ENCODE assay signal across 8 cellular contexts in the genomic region with DNA sequence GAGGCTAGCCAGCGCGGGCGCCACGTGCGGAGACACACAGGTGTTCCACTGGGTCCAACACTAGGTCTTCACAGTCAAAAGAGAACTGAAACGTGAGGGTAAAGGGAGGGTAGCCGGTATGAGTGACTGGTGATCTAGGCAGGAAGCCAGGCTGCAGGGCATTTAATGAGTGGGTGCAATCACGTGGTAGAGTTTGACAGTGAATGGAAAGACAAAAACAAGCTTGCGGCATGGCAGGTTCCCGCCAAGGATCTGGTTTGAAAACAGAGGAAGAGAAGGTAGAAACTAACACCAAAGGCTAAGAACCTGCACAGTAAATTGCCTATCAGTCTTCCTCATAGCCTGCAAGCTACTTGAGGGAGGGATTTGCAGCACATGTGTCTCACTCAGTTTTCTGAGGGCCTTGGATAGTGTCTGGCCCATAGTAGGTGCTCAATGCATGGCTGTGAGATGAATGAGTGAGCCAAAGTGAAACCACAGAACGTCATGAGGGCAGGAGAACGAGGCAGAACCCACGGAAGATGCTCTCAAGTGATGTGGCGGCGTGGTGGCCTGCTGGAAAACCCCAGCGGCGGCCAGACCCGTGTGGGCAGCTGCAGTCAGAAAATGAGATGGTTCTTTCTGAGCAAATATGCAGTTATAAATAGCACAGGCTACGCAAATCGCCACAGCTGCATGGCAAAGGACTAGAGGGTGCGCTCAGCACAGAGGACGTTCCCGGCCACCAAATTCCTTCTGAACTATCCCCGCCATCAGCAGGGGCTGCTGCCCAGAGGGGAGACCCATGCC.
A peak's percentile ranks its signal among the peaks of the same experiment; 100 is the strongest.
DNase-seq lines count a peak whose midpoint lies in the region; ATAC-seq, FAIRE-seq and TF ChIP-seq lines count a peak whose summit lies in the region.

No MANE protein-coding gene starts in this region.

- H3K27me3 ChIP-seq in left lung (peaks cover 0 to 29% of the 10 kb centered on the region in 2 donors), HepG2 (ENCODE audit: control insufficient read depth in 1 of 2, insufficient read depth in 2 of 2, low read length in 2 of 2) (peaks cover 0 to 8% of the 10 kb centered on the region in 2 experiments; a peak in 3 of 5 replicates)

- TF ChIP-seq RAD21 in HepG2 (CRISPR knock-in tag; IDR thresholded peaks at IDR 0.05) = no peak

- H3K4me3 ChIP-seq in left lung = no peak overlapping the region
- no peak overlapping the region for H3K4me3 ChIP-seq in foreskin fibroblast (ENCODE audit: low read depth in 1 of 2, low read length in 2 of 2)
- no peak overlapping the region for H3K4me3 ChIP-seq in HepG2 (replicated peaks in 1 of 3; ENCODE audit: insufficient read depth in 1 of 3, low read depth in 2 of 3, low read length in 3 of 3)

- no peaks in the 10 kb centered on the region for H3K9me3 ChIP-seq in left lung
- H3K9me3 ChIP-seq in HepG2 (ENCODE audit: low read length) = no peaks in the 10 kb centered on the region

- H3K4me3 Mint-ChIP-seq in WTC11 = no peak overlapping the region

- no peak overlapping the region for H3K4me2 ChIP-seq in HepG2 (ENCODE audit: low read depth, low read length)

- no TSS peak for BruUV-seq in HepG2 (replicated peaks; lab: Mats Ljungman, UMichigan)

- no peaks in the 10 kb centered on the region for H4K20me1 ChIP-seq in HepG2 (ENCODE audit: insufficient read depth, low read length)

- CTCF ChIA-PET in WTC11 (lab: Charles Lee) (no interaction called here), HepG2 (lab: Yijun Ruan, JAX; ENCODE audit: low intra/inter-chr PET ratio, low total read pairs) (no interaction called here)

- H3K36me3 ChIP-seq in left lung (no peaks in the 10 kb centered on the region), HepG2 (replicated peaks in 1 of 2; ENCODE audit: control insufficient read depth in 1 of 2, insufficient read depth in 2 of 2, low read length in 2 of 2) (no peaks in the 10 kb centered on the region)

- in situ Hi-C loops in HepG2 (cut with HindIII; ENCODE audit: extremely low pct_ligation_motif_present, low pct_unique_long_range_greater_than_20kb) = no loop called here

- no peak overlapping the region for H3K27ac Mint-ChIP-seq in WTC11

- TF ChIP-seq POLR2A in GM18505 (IDR thresholded peaks at IDR 0.05; ENCODE audit: borderline replicate concordance, extremely low read depth, insufficient read depth, insufficient read length) (no peak), HepG2 (IDR thresholded peaks at IDR 0.05; ENCODE audit: insufficient read depth in 1 of 2, low read depth in 2 of 2, low read length in 2 of 2) (no peak)

- H3K9me3 Mint-ChIP-seq in WTC11 = peaks cover 7% of the 10 kb centered on the region

- H3K27me3 Mint-ChIP-seq in WTC11 (ENCODE audit: low read depth) = peaks cover 3% of the 10 kb centered on the region; the same call in 1 of the 2 replicates

- peaks cover 10% of the 10 kb centered on the region for H3K4me1 Mint-ChIP-seq in WTC11

- ATAC-seq in GM18505 (IDR thresholded peaks at IDR 0.05; ENCODE audit: unreplicated experiment) (peak; percentile 66), GM21723 (IDR thresholded peaks at IDR 0.05; ENCODE audit: unreplicated experiment) (peak; percentile 70), left lung (peak; percentile 37), WTC11 (no peak), HepG2 (no peak)

- POLR2A ChIA-PET in WTC11 (lab: Charles Lee) (no interaction called here), HepG2 (lab: Yijun Ruan, JAX) (no interaction called here)

- TF ChIP-seq EP300 in HepG2 (IDR thresholded peaks at IDR 0.05; ENCODE audit: low read depth in 2 of 2, low read length in 2 of 2) (no peak), HepG2 (CRISPR knock-in tag; IDR thresholded peaks at IDR 0.05; ENCODE audit: borderline replicate concordance) (no peak)

- H3K79me2 ChIP-seq in HepG2 (ENCODE audit: insufficient read depth, low read length) = no peaks in the 10 kb centered on the region

- H3K9ac ChIP-seq in HepG2 (ENCODE audit: insufficient read depth, low read depth, low read length) = no peak overlapping the region

- H3K27ac ChIP-seq in left lung (no peak overlapping the region), HepG2 (ENCODE audit: extremely low read length, insufficient read depth, low read length) (no peak overlapping the region)

- no peak overlapping the region for H2AFZ ChIP-seq in HepG2 (ENCODE audit: low read length)

- TF ChIP-seq CTCF in left lung (IDR thresholded peaks at IDR 0.05) (no peak), WTC11 (IDR thresholded peaks at IDR 0.05) (no peak), foreskin fibroblast (IDR thresholded peaks at IDR 0.05; ENCODE audit: low read depth, low read length) (no peak), HepG2 (CRISPR knock-in tag; IDR thresholded peaks at IDR 0.05) (no peak)

- intact Hi-C loops in left lung (cut with DNase I) (no loop called here), HepG2 (cut with micrococcal nuclease; ENCODE audit: unreplicated experiment) (no loop called here)

- H3K4me1 ChIP-seq in left lung (no peaks in the 10 kb centered on the region), HepG2 (ENCODE audit: insufficient read depth, low read length) (no peaks in the 10 kb centered on the region)

- DNase-seq in NAMALWA (ENCODE audit: low spot score) (peak; percentile 98), left lung (no peak), WTC11 (ENCODE audit: low spot score) (no peak), foreskin fibroblast (no peak), HepG2 (ENCODE audit: low spot score) (no peak), NCI-H128 (lab: John Stamatoyannopoulos, UW; ENCODE audit: unreplicated experiment) (no peak)

- FAIRE-seq in HepG2 (lab: Jason Lieb, UNC) = no peak

- no peaks in the 10 kb centered on the region for H3K36me3 Mint-ChIP-seq in WTC11

- WGBS in HepG2 (ENCODE audit: low lambda C conversion rate) = 59% methylated on average over 18 of the region's 24 CpGs

TF ChIP-seq in WTC11, 78 proteins besides CTCF, POLR2A, EP300 and RAD21 (continues in another document):
- TF ChIP-seq, protein P1, sequence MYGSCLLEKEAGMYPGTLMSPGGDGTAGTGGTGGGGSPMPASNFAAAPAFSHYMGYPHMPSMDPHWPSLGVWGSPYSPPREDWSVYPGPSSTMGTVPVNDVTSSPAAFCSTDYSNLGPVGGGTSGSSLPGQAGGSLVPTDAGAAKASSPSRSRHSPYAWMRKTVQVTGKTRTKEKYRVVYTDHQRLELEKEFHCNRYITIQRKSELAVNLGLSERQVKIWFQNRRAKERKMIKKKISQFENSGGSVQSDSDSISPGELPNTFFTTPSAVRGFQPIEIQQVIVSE (CRISPR knock-in tag; IDR thresholded peaks at IDR 0.05; ENCODE audit: borderline replicate concordance) = no peak

TF ChIP-seq in HepG2, 621 proteins besides CTCF, POLR2A, EP300 and RAD21:
- TF ChIP-seq, protein P2, sequence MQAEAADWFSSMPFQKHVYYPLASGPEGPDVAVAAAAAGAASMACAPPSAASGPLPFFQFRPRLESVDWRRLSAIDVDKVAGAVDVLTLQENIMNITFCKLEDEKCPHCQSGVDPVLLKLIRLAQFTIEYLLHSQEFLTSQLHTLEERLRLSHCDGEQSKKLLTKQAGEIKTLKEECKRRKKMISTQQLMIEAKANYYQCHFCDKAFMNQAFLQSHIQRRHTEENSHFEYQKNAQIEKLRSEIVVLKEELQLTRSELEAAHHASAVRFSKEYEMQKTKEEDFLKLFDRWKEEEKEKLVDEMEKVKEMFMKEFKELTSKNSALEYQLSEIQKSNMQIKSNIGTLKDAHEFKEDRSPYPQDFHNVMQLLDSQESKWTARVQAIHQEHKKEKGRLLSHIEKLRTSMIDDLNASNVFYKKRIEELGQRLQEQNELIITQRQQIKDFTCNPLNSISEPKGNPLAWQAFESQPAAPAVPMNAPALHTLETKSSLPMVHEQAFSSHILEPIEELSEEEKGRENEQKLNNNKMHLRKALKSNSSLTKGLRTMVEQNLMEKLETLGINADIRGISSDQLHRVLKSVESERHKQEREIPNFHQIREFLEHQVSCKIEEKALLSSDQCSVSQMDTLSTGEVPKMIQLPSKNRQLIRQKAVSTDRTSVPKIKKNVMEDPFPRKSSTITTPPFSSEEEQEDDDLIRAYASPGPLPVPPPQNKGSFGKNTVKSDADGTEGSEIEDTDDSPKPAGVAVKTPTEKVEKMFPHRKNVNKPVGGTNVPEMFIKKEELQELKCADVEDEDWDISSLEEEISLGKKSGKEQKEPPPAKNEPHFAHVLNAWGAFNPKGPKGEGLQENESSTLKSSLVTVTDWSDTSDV (CRISPR knock-in tag; IDR thresholded peaks at IDR 0.05) = no peak
- no peak for TF ChIP-seq KDM2A (CRISPR knock-in tag; IDR thresholded peaks at IDR 0.05; ENCODE audit: borderline replicate concordance, low read depth)
- TF ChIP-seq TCF7L2 (IDR thresholded peaks at IDR 0.05; ENCODE audit: low read depth, low read length) = no peak
- no peak for TF ChIP-seq ZBTB7B (CRISPR knock-in tag; IDR thresholded peaks at IDR 0.05)
- TF ChIP-seq KLF15 (CRISPR knock-in tag; IDR thresholded peaks at IDR 0.05; ENCODE audit: borderline replicate concordance) = no peak
TF ChIP-seq in HepG2: peak in this region for 0.

Comparison
In these comparisons a context has a peak if more than half of its experiments do, and no peak if none do; other contexts are left out.
1. ATAC-seq: peak in GM18505 (single experiment), GM21723 (single experiment) and left lung (single experiment); none in WTC11 (single experiment) and HepG2 (single experiment).